ENCODE assay signal across 8 cellular contexts in genomic region chr12:91326043-91327027, GRCh38.
DNase-seq lines count a peak whose midpoint lies in the region; ATAC-seq, FAIRE-seq and TF ChIP-seq lines count a peak whose summit lies in the region.

No MANE protein-coding gene starts in this region.

- peaks cover 4% of the 10 kb centered on the region for H3K27me3 Mint-ChIP-seq in activated T-helper 17 cell treated with anti-CD3 and anti-CD28 coated beads, Interleukin-2, amount 50 U/mL, for 72 hours

- no peak overlapping the region for H3K27ac ChIP-seq in RWPE1

- H3K36me3 Mint-ChIP-seq in activated T-helper 17 cell treated with anti-CD3 and anti-CD28 coated beads, Interleukin-2, amount 50 U/mL, for 72 hours (ENCODE audit: low read depth), result no peaks in the 10 kb centered on the region

- CTCF ChIA-PET in RWPE1 (lab: Yijun Ruan, JAX), result interaction anchor here (0.5 to 2.4 kb wide), 16 partner anchors 9 to 966 kb away, joined by 3 to 7 read pairs (median 4); no protein-coding TSS in a partner anchor

- no peak overlapping the region for H3K27ac Mint-ChIP-seq in activated T-helper 17 cell treated with anti-CD3 and anti-CD28 coated beads, Interleukin-2, amount 50 U/mL, for 72 hours

- ATAC-seq in HG03354 (IDR thresholded peaks at IDR 0.05; ENCODE audit: poor library complexity, severe bottlenecking, unreplicated experiment), result peak; percentile 71
- ATAC-seq in activated T-helper 17 cell treated with anti-CD3 and anti-CD28 coated beads, Interleukin-2, amount 50 U/mL, for 72 hours (replicated peaks), result no peak

- no peak for TF ChIP-seq POLR2A in GM12891 (IDR thresholded peaks at IDR 0.05; ENCODE audit: low read depth, low read length)

- H3K4me3 Mint-ChIP-seq in activated T-helper 17 cell treated with anti-CD3 and anti-CD28 coated beads, Interleukin-2, amount 50 U/mL, for 72 hours, result no peak overlapping the region

- H3K4me1 Mint-ChIP-seq in activated T-helper 17 cell treated with anti-CD3 and anti-CD28 coated beads, Interleukin-2, amount 50 U/mL, for 72 hours, result no peaks in the 10 kb centered on the region

- POLR2A ChIA-PET in RWPE1 (lab: Yijun Ruan, JAX; ENCODE audit: low non-redundant PET), result no interaction called here

- H3K9me3 Mint-ChIP-seq in activated T-helper 17 cell treated with anti-CD3 and anti-CD28 coated beads, Interleukin-2, amount 50 U/mL, for 72 hours, result no peaks in the 10 kb centered on the region

- FAIRE-seq in GM12891 (lab: Jason Lieb, UNC) (no peak), islet of Langerhans (lab: Jason Lieb, UNC) (peak; percentile 86)

- DNase-seq in AG09319 (ENCODE audit: extremely low read depth, low read depth) (no peak), GM12891 (ENCODE audit: insufficient read length, low spot score) (peak; percentile 1), RWPE1 (ENCODE audit: low spot score) (peak; percentile 43), brain pericyte (ENCODE audit: low read depth, low spot score) (peak; percentile 27)
- DNase-seq in stimulated activated CD4-positive, alpha-beta T cell treated with anti-CD3 and anti-CD28 coated beads, Interleukin-2, amount 100 ng/mL, for 24 hours, result peak; percentile 16 to 56

- peak; percentile 79 for TF ChIP-seq CTCF in AG09319 (IDR thresholded peaks at IDR 0.05; ENCODE audit: low read depth, low read length)
- peak; percentile 78 for TF ChIP-seq CTCF in RWPE1 (conservative IDR thresholded peaks at IDR 0.05; ENCODE audit: low read depth)

TF ChIP-seq in GM12891, 5 proteins besides CTCF, POLR2A, EP300 and RAD21:
- TF ChIP-seq POLR2AphosphoS5 (IDR thresholded peaks at IDR 0.05; ENCODE audit: low read depth, low read length) (no peak), SPI1 (IDR thresholded peaks at IDR 0.05; ENCODE audit: low read depth, low read length) (no peak), TAF1 (IDR thresholded peaks at IDR 0.05; ENCODE audit: low read depth, low read length) (no peak), PAX5 (IDR thresholded peaks at IDR 0.05; ENCODE audit: insufficient read depth, low read length, severe bottlenecking) (no peak), POU2F2 (IDR thresholded peaks at IDR 0.05; ENCODE audit: low read depth, low read length) (no peak)
